ENCODE assay signal across 1 cellular context in genomic region chr7:117941138-117941810, GRCh38.
TF ChIP-seq lines count a peak whose summit lies in the region.

No MANE protein-coding gene starts in this region.

TF ChIP-seq in K562, 482 proteins besides CTCF, POLR2A, EP300 and RAD21 (continued from another document):
- TF ChIP-seq ATF3 (IDR thresholded peaks at IDR 0.05) (peak; percentile 75; the same call in 1 of the 2 replicates), ATF3 (CRISPR knock-in tag; conservative IDR thresholded peaks at IDR 0.05) (no peak), TCF7L2 (IDR thresholded peaks at IDR 0.05; ENCODE audit: low read depth, low read length) (peak; percentile 45; the same call in 1 of the 2 replicates), ATF1 (CRISPR knock-in tag; IDR thresholded peaks at IDR 0.05) (no peak), ATF1 (tag; IDR thresholded peaks at IDR 0.05) (no peak), RBM15 (IDR thresholded peaks at IDR 0.05; ENCODE audit: insufficient read depth, low read length) (no peak), SMARCA5 (IDR thresholded peaks at IDR 0.05) (no peak), KLF13 (tag; IDR thresholded peaks at IDR 0.05; ENCODE audit: borderline replicate concordance, low read depth) (no peak), HCFC1 (IDR thresholded peaks at IDR 0.05; ENCODE audit: low read depth, low read length) (no peak), CREM (IDR thresholded peaks at IDR 0.05; ENCODE audit: low read depth) (no peak), RBM25 (IDR thresholded peaks at IDR 0.05; ENCODE audit: low read depth, low read length, severe bottlenecking) (no peak), PML (IDR thresholded peaks at IDR 0.05; ENCODE audit: low read length) (peak; percentile 96), ZNF644 (tag; IDR thresholded peaks at IDR 0.05; ENCODE audit: low read depth) (peak; percentile 83; the same call in 1 of the 2 replicates), CBX3 (IDR thresholded peaks at IDR 0.05; ENCODE audit: borderline replicate concordance in 1 of 2, low read length in 2 of 2) (no peak), KDM1A (IDR thresholded peaks at IDR 0.05) (peak in 1 of 2 experiments; percentile 47; a peak in 1 of 4 replicates), TBL1XR1 (IDR thresholded peaks at IDR 0.05; ENCODE audit: low read length in 2 of 2) (peak in 1 of 2 experiments; percentile 36; a peak in 1 of 4 replicates), TFE3 (CRISPR knock-in tag; IDR thresholded peaks at IDR 0.05) (no peak), SMARCA4 (IDR thresholded peaks at IDR 0.05) (peak; percentile 86; the same call in 1 of the 2 replicates), BACH1 (tag; IDR thresholded peaks at IDR 0.05) (0 out of 2 replicates have a peak, but pooled peaks have one; percentile 34), NBN (IDR thresholded peaks at IDR 0.05; ENCODE audit: low read depth) (peak; percentile 52; the same call in 1 of the 2 replicates), MYC (IDR thresholded peaks at IDR 0.05; ENCODE audit: low read depth, low read length) (peak; percentile 26; the same call in 1 of the 2 replicates), MYC (CRISPR knock-in tag; IDR thresholded peaks at IDR 0.05; ENCODE audit: borderline replicate concordance, low read depth) (no peak), NR1H2 (CRISPR knock-in tag; IDR thresholded peaks at IDR 0.05) (no peak), SMAD3 (CRISPR knock-in tag; conservative IDR thresholded peaks at IDR 0.05) (peak; percentile 83; the same call in 1 of the 2 replicates)
TF ChIP-seq in K562: peak in this region for 78.
